Comparison of ENCODE assay signal across 1 cellular context in the genomic region with DNA sequence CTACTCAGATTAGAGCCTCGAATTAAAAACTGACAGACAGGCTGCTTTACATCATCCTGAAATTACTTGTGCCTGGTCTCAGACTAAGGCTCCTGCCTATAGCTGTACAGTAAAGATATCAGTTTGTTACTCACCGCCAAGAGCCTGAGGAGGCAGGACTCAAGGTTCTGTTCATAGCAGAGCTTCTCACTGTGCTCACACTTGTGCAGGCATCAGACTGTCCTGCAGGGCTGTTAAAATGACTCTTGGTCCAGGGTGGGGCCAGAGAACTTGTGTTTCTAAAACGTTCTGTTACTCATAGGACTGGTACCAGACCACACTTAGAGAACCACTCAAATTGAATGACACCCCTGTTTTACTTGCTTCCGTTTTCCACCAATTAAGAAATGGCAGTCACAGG.
TF ChIP-seq lines count a peak whose summit lies in the region.

No MANE protein-coding gene starts in this region.

TF ChIP-seq in HepG2, 621 proteins besides CTCF, POLR2A, EP300 and RAD21 (continued from another document):
- TF ChIP-seq ZBED4 (CRISPR knock-in tag; IDR thresholded peaks at IDR 0.05; ENCODE audit: borderline replicate concordance) (no peak), ASH2L (IDR thresholded peaks at IDR 0.05; ENCODE audit: insufficient read length, low read depth, low read length) (no peak), FOXA3 (CRISPR knock-in tag; IDR thresholded peaks at IDR 0.05) (no peak), TARDBP (CRISPR knock-in tag; IDR thresholded peaks at IDR 0.05) (no peak), NAIF1 (CRISPR knock-in tag; IDR thresholded peaks at IDR 0.05; ENCODE audit: borderline replicate concordance) (no peak), ZNF782 (CRISPR knock-in tag; IDR thresholded peaks at IDR 0.05; ENCODE audit: borderline replicate concordance) (no peak), BHLHE40 (IDR thresholded peaks at IDR 0.05; ENCODE audit: low read length) (no peak), MED13 (CRISPR knock-in tag; IDR thresholded peaks at IDR 0.05) (no peak), ZBTB49 (CRISPR knock-in tag; IDR thresholded peaks at IDR 0.05; ENCODE audit: borderline replicate concordance) (no peak), ZNF512B (CRISPR knock-in tag; IDR thresholded peaks at IDR 0.05; ENCODE audit: borderline replicate concordance) (no peak), NFE2L1 (CRISPR knock-in tag; IDR thresholded peaks at IDR 0.05; ENCODE audit: borderline replicate concordance) (no peak)
- TF ChIP-seq, protein P1, sequence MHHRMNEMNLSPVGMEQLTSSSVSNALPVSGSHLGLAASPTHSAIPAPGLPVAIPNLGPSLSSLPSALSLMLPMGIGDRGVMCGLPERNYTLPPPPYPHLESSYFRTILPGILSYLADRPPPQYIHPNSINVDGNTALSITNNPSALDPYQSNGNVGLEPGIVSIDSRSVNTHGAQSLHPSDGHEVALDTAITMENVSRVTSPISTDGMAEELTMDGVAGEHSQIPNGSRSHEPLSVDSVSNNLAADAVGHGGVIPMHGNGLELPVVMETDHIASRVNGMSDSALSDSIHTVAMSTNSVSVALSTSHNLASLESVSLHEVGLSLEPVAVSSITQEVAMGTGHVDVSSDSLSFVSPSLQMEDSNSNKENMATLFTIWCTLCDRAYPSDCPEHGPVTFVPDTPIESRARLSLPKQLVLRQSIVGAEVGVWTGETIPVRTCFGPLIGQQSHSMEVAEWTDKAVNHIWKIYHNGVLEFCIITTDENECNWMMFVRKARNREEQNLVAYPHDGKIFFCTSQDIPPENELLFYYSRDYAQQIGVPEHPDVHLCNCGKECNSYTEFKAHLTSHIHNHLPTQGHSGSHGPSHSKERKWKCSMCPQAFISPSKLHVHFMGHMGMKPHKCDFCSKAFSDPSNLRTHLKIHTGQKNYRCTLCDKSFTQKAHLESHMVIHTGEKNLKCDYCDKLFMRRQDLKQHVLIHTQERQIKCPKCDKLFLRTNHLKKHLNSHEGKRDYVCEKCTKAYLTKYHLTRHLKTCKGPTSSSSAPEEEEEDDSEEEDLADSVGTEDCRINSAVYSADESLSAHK (CRISPR knock-in tag; IDR thresholded peaks at IDR 0.05; ENCODE audit: borderline replicate concordance) = no peak
